ENCODE assay signal across 31 cellular contexts in genomic region chrX:17098516-17099247, GRCh38.
DNase-seq lines count a peak whose midpoint lies in the region; ATAC-seq, FAIRE-seq and TF ChIP-seq lines count a peak whose summit lies in the region.
"Had no signal": no experiment of that assay in that cellular context is flagged by ENCODE, and none has a peak within 500 bp of the region (broad histone marks: within the 10 kb centered on the region; RNA-seq: fewer than 3 reads in every experiment).

No MANE protein-coding gene starts in this region.

- H3K27me3 ChIP-seq in liver (ENCODE audit: control insufficient read depth in 4 of 4, insufficient read depth in 4 of 4, low read length in 3 of 4) = no peaks in the 10 kb centered on the region
- H3K27me3 ChIP-seq in HepG2 (ENCODE audit: control insufficient read depth in 1 of 2, insufficient read depth in 2 of 2, low read length in 2 of 2) = no peaks in the 10 kb centered on the region
- H3K27me3 ChIP-seq in CD4-positive, alpha-beta T cell (ENCODE audit: control insufficient read depth, insufficient read depth, low read length) = no peaks in the 10 kb centered on the region
- H3K27me3 ChIP-seq: foreskin keratinocyte, tibial artery had no signal

- WGBS in liver = 85% methylated on average over 1 of the region's 1 CpG
- 0% methylated on average over 1 of the region's 1 CpG for WGBS in HepG2 (ENCODE audit: low lambda C conversion rate)

- intact Hi-C loops in HepG2 (cut with micrococcal nuclease; ENCODE audit: unreplicated experiment) = no loop called here
- intact Hi-C loops in CD4-positive, alpha-beta T cell (cut with DNase I, micrococcal nuclease) = no loop called here

- H3K36me3 ChIP-seq in liver (ENCODE audit: control insufficient read depth in 4 of 4, insufficient read depth in 3 of 4, low read depth in 1 of 4, low read length in 3 of 4) (peaks cover 0 to under 1% (median 0%) of the 10 kb centered on the region in 4 donors), HepG2 (replicated peaks in 1 of 2; ENCODE audit: control insufficient read depth in 1 of 2, insufficient read depth in 2 of 2, low read length in 2 of 2) (no peaks in the 10 kb centered on the region)

- H3K4me3 Mint-ChIP-seq in nephron progenitor cell = no peak overlapping the region
- H3K4me3 Mint-ChIP-seq in CD4-positive, alpha-beta T cell = no peak overlapping the region
- H3K4me3 Mint-ChIP-seq: GM23338; stimulated activated naive CD8-positive, alpha-beta T cell treated with anti-CD3 and anti-CD28 coated beads, Interleukin-15, amount 100 ng/mL, for 72 hours; WTC11 had no signal

- ATAC-seq in HepG2 (no peak), GM21619 (IDR thresholded peaks at IDR 0.05; ENCODE audit: unreplicated experiment) (peak; percentile 67), HG03342 (IDR thresholded peaks at IDR 0.05; ENCODE audit: unreplicated experiment) (peak; percentile 85), HG03439 (IDR thresholded peaks at IDR 0.05; ENCODE audit: unreplicated experiment) (no peak)
- no peak for ATAC-seq in CD4-positive, alpha-beta T cell (ENCODE audit: poor library complexity)
- ATAC-seq: esophagus mucosa; foreskin keratinocyte; GM23338; K562; psoas muscle; stimulated activated naive CD8-positive, alpha-beta T cell treated with anti-CD3 and anti-CD28 coated beads, Interleukin-15, amount 100 ng/mL, for 72 hours; WTC11 had no signal

- no peaks in the 10 kb centered on the region for H3K4me1 Mint-ChIP-seq in nephron progenitor cell
- no peaks in the 10 kb centered on the region for H3K4me1 Mint-ChIP-seq in CD4-positive, alpha-beta T cell (ENCODE audit: low read depth)
- H3K4me1 Mint-ChIP-seq: GM23338; stimulated activated naive CD8-positive, alpha-beta T cell treated with anti-CD3 and anti-CD28 coated beads, Interleukin-15, amount 100 ng/mL, for 72 hours had no signal

- H3K9me3 ChIP-seq in liver (ENCODE audit: control insufficient read depth in 4 of 4, low read length in 3 of 4) (no peaks in the 10 kb centered on the region), HepG2 (ENCODE audit: low read length) (no peaks in the 10 kb centered on the region)
- no peaks in the 10 kb centered on the region for H3K9me3 ChIP-seq in CD4-positive, alpha-beta T cell (ENCODE audit: control insufficient read depth, low read length)
- H3K9me3 ChIP-seq: psoas muscle, tibial artery had no signal

- BruUV-seq in HepG2 (replicated peaks; lab: Mats Ljungman, UMichigan) = no TSS peak

- no peak for TF ChIP-seq EP300 in HepG2 (IDR thresholded peaks at IDR 0.05; ENCODE audit: low read depth in 2 of 2, low read length in 2 of 2)
- TF ChIP-seq EP300 in HepG2 (CRISPR knock-in tag; IDR thresholded peaks at IDR 0.05; ENCODE audit: borderline replicate concordance) = no peak

- H3K9me3 Mint-ChIP-seq in nephron progenitor cell = peaks cover 14% of the 10 kb centered on the region
- no peaks in the 10 kb centered on the region for H3K9me3 Mint-ChIP-seq in CD4-positive, alpha-beta T cell
- H3K9me3 Mint-ChIP-seq: stimulated activated naive CD8-positive, alpha-beta T cell treated with anti-CD3 and anti-CD28 coated beads, Interleukin-15, amount 100 ng/mL, for 72 hours had no signal

- no peaks in the 10 kb centered on the region for H3K36me3 Mint-ChIP-seq in nephron progenitor cell (ENCODE audit: low read depth)
- no peaks in the 10 kb centered on the region for H3K36me3 Mint-ChIP-seq in CD4-positive, alpha-beta T cell (ENCODE audit: low read depth)

- in situ Hi-C loops in HepG2 (cut with HindIII; ENCODE audit: extremely low pct_ligation_motif_present, low pct_unique_long_range_greater_than_20kb) = no loop called here

- no peak for FAIRE-seq in HepG2 (lab: Jason Lieb, UNC)
- FAIRE-seq: K562 had no signal

- no peak overlapping the region for H2AFZ ChIP-seq in HepG2 (ENCODE audit: low read length)
- H2AFZ ChIP-seq: GM23338, PC-9 had no signal

- H3K27ac ChIP-seq in liver (ENCODE audit: low read depth in 1 of 2, low read length in 2 of 2) (no peak overlapping the region), HepG2 (ENCODE audit: extremely low read length, insufficient read depth, low read length) (no peak overlapping the region)
- no peak overlapping the region for H3K27ac ChIP-seq in CD4-positive, alpha-beta T cell (ENCODE audit: low read depth, low read length)
- H3K27ac ChIP-seq: foreskin keratinocyte, PC-9, psoas muscle, tibial artery had no signal

- no peak overlapping the region for H3K27ac Mint-ChIP-seq in nephron progenitor cell
- no peak overlapping the region for H3K27ac Mint-ChIP-seq in CD4-positive, alpha-beta T cell
- H3K27ac Mint-ChIP-seq: GM23338; stimulated activated naive CD8-positive, alpha-beta T cell treated with anti-CD3 and anti-CD28 coated beads, Interleukin-15, amount 100 ng/mL, for 72 hours; WTC11 had no signal

- TF ChIP-seq CTCF in liver (IDR thresholded peaks at IDR 0.05; ENCODE audit: low read depth, low read length, missing input control) (no peak), HepG2 (CRISPR knock-in tag; IDR thresholded peaks at IDR 0.05) (no peak), nephron progenitor cell (IDR thresholded peaks at IDR 0.05) (no peak)
- no peak for TF ChIP-seq CTCF in CD4-positive, alpha-beta T cell (IDR thresholded peaks at IDR 0.05)

- TF ChIP-seq RAD21 in liver (IDR thresholded peaks at IDR 0.05) (no peak), HepG2 (CRISPR knock-in tag; IDR thresholded peaks at IDR 0.05) (no peak)

- TF ChIP-seq POLR2A in HepG2 (IDR thresholded peaks at IDR 0.05; ENCODE audit: insufficient read depth in 1 of 2, low read depth in 2 of 2, low read length in 2 of 2) = no peak

- H3K4me2 ChIP-seq in HepG2 (ENCODE audit: low read depth, low read length) = no peak overlapping the region
- H3K4me2 ChIP-seq: GM23338, PC-9 had no signal

- H3K4me3 ChIP-seq in liver (ENCODE audit: low read depth in 1 of 3, low read length in 3 of 3) (no peak overlapping the region), HepG2 (replicated peaks in 1 of 3; ENCODE audit: insufficient read depth in 1 of 3, low read depth in 2 of 3, low read length in 3 of 3) (no peak overlapping the region)
- H3K4me3 ChIP-seq: GM23338, K562, PC-9, psoas muscle, tibial artery had no signal

- H4K20me1 ChIP-seq in HepG2 (ENCODE audit: insufficient read depth, low read length) = no peaks in the 10 kb centered on the region

- no peak overlapping the region for H3K9ac ChIP-seq in liver (ENCODE audit: low read depth in 1 of 2, low read length in 2 of 2)
- no peak overlapping the region for H3K9ac ChIP-seq in HepG2 (ENCODE audit: insufficient read depth, low read depth, low read length)

- POLR2A ChIA-PET in HepG2 (lab: Yijun Ruan, JAX) = no interaction called here
- POLR2A ChIA-PET in CD4-positive, alpha-beta T cell (lab: Charles Lee) = no interaction called here

- no peaks in the 10 kb centered on the region for H3K79me2 ChIP-seq in HepG2 (ENCODE audit: insufficient read depth, low read length)

- H3K4me1 ChIP-seq in liver (ENCODE audit: control insufficient read depth in 4 of 4, insufficient read depth in 4 of 4, low read length in 3 of 4) (no peaks in the 10 kb centered on the region), HepG2 (ENCODE audit: insufficient read depth, low read length) (no peaks in the 10 kb centered on the region)
- H3K4me1 ChIP-seq: foreskin keratinocyte, psoas muscle, tibial artery had no signal

- CTCF ChIA-PET in HepG2 (lab: Yijun Ruan, JAX; ENCODE audit: low intra/inter-chr PET ratio, low total read pairs) = no interaction called here
- CTCF ChIA-PET in CD4-positive, alpha-beta T cell (lab: Charles Lee) = no interaction called here

- peaks cover 4% of the 10 kb centered on the region for H3K27me3 Mint-ChIP-seq in nephron progenitor cell (ENCODE audit: low read depth, poor library complexity)
- H3K27me3 Mint-ChIP-seq in CD4-positive, alpha-beta T cell = no peaks in the 10 kb centered on the region

- DNase-seq in HepG2 (ENCODE audit: low spot score) = no peak
- DNase-seq in nephron progenitor cell = no peak
- no peak for DNase-seq in activated CD4-positive, alpha-beta T cell treated with anti-CD3 and anti-CD28 coated beads, Interleukin-2, amount 50 U/mL, for 1 hour
- DNase-seq in CD4-positive, alpha-beta T cell = no peak
- DNase-seq: 8988T; activated naive CD4-positive, alpha-beta T cell treated with anti-CD3 and anti-CD28 coated beads, Interleukin-2, amount 50 U/mL, for 16 hours; amygdala; cortex of kidney; DMS79 treated with DMSO at 0.1 percent for 48 hours; foreskin keratinocyte; left cardiac atrium; mesendoderm; MM.1S; NCI-H146; NCI-H2171; NCI-H510A treated with DMSO at 0.1 percent for 48 hours; PC-9; psoas muscle; Right ventricle myocardium superior; stimulated activated CD4-positive, alpha-beta T cell treated with anti-CD3 and anti-CD28 coated beads, Interleukin-15, amount 100 ng/mL, for 24 hours; stimulated activated naive CD8-positive, alpha-beta T cell treated with anti-CD3 and anti-CD28 coated beads, Interleukin-15, amount 100 ng/mL, for 72 hours; T1000; tibial artery had no signal

TF ChIP-seq in liver, 16 proteins besides CTCF, POLR2A, EP300 and RAD21:
- TF ChIP-seq NR2F2 (IDR thresholded peaks at IDR 0.05) (no peak), HNF4G (IDR thresholded peaks at IDR 0.05) (no peak), EGR1 (IDR thresholded peaks at IDR 0.05; ENCODE audit: low read depth in 2 of 2) (no peak), ATF3 (IDR thresholded peaks at IDR 0.05) (no peak), FOXA2 (IDR thresholded peaks at IDR 0.05) (no peak), SP1 (IDR thresholded peaks at IDR 0.05) (no peak), HNF4A (conservative IDR thresholded peaks at IDR 0.05) (peak; percentile 5 to 34)
TF ChIP-seq in liver: peak in this region for 1.

TF ChIP-seq in HepG2, 621 proteins besides CTCF, POLR2A, EP300 and RAD21 (continues in another document):
- no peak for TF ChIP-seq DMAP1 (CRISPR knock-in tag; IDR thresholded peaks at IDR 0.05)
- no peak for TF ChIP-seq ZNF576 (CRISPR knock-in tag; IDR thresholded peaks at IDR 0.05)

Comparison
In these comparisons a context has a peak if more than half of its experiments do, and no peak if none do; other contexts are left out.
1. ATAC-seq: peak in GM21619 (single experiment) and HG03342 (single experiment); none in HepG2 (single experiment), HG03439 (single experiment) and CD4-positive, alpha-beta T cell (single experiment).